Comparison of ENCODE assay signal across 18 cellular contexts in genomic region chr18:3114456-3114855, GRCh38.
"Had no signal": no experiment of that assay in that cellular context is flagged by ENCODE, and none has a peak within 500 bp of the region (broad histone marks: within the 10 kb centered on the region; RNA-seq: fewer than 3 reads in every experiment).

No MANE protein-coding gene starts in this region.

- DNase-seq: effector CD4-positive, alpha-beta T cell; endodermal cell; erythroblast; glutamatergic neuron; kidney glomerular epithelial cell; mesendoderm; naive thymus-derived CD8-positive, alpha-beta T cell; right cardiac atrium; stimulated activated CD4-positive, alpha-beta T cell treated with anti-CD3 and anti-CD28 coated beads, Interleukin-4, amount 100 ng/mL, for 1 hour; stimulated activated CD8-positive, alpha-beta memory T cell treated with anti-CD3 and anti-CD28 coated beads, Interleukin-4, amount 100 ng/mL, for 48 hours; stimulated activated naive CD8-positive, alpha-beta T cell treated with anti-CD3 and anti-CD28 coated beads, Interleukin-15, Interleukin-2, amounts not matched to agents 100 U/mL and 50 U/mL, for 24 hours; thyroid gland had no signal

- H3K9me3 ChIP-seq: gastroesophageal sphincter, neutrophil, suprapubic skin, thyroid gland had no signal

- H3K27ac ChIP-seq: coronary artery, gastroesophageal sphincter, hepatocyte, suprapubic skin, thyroid gland had no signal

- H3K36me3 ChIP-seq: neutrophil, suprapubic skin, thyroid gland had no signal

- H3K4me3 ChIP-seq: coronary artery, gastroesophageal sphincter, hepatocyte, suprapubic skin, thyroid gland had no signal

- H3K27me3 ChIP-seq: gastroesophageal sphincter, hepatocyte, neutrophil, suprapubic skin, thyroid gland had no signal

- ATAC-seq: gastroesophageal sphincter; naive thymus-derived CD8-positive, alpha-beta T cell; right cardiac atrium; stimulated activated effector memory CD8-positive, alpha-beta T cell treated with anti-CD3 and anti-CD28 coated beads, Interleukin-12 subunit alpha, Interleukin-12 subunit beta, amount 100 ng/mL, for 72 hours; stimulated activated naive CD8-positive, alpha-beta T cell treated with anti-CD3 and anti-CD28 coated beads, Interleukin-15, Interleukin-2, amounts not matched to agents 100 U/mL and 50 U/mL, for 24 hours had no signal

- H3K4me1 ChIP-seq: gastroesophageal sphincter, thyroid gland had no signal
